1 cellular context compared by ENCODE assay signal in the genomic region with DNA sequence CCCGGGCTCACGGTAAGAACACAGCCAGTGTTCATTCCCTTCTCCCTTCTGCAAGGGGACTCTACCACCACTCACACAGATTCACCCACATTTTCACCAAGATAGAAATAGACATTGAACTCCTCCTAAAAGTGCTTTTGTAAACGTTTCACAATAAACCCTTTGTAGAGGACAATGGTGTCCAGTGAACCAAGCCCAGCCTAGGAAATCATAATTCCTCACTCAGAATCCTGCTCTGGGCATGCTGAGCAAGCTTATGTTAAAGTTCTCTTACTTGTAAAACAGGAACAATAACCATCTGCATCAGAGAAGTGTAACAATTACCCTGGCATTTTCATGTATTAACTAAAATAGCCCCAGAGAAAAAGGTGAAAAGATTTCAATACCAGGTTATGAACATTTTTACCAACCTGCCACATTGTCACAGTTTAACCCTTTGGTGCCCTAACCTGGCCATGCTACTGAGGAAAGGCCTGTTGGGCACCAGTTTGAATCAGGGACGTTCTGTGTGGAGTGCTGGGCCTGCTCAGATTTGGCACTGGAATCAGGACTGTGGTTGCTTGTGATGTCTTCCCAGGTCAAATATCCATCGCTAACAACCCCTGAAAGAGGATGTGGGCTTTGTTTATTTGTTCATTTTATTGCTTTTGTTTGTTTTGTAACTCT.
TF ChIP-seq lines count a peak whose summit lies in the region.

No MANE protein-coding gene starts in this region.

TF ChIP-seq in IMR-90, 13 proteins besides CTCF, POLR2A, EP300 and RAD21 (continued from another document):
- TF ChIP-seq, protein P1, sequence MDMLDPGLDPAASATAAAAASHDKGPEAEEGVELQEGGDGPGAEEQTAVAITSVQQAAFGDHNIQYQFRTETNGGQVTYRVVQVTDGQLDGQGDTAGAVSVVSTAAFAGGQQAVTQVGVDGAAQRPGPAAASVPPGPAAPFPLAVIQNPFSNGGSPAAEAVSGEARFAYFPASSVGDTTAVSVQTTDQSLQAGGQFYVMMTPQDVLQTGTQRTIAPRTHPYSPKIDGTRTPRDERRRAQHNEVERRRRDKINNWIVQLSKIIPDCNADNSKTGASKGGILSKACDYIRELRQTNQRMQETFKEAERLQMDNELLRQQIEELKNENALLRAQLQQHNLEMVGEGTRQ (IDR thresholded peaks at IDR 0.05; ENCODE audit: low read depth, low read length) = no peak
- no peak for TF ChIP-seq MAZ (IDR thresholded peaks at IDR 0.05; ENCODE audit: borderline replicate concordance, low read depth, low read length)
